ENCODE assay signal across 1 cellular context in genomic region chr1:246492611-246493245, GRCh38.
TF ChIP-seq lines count a peak whose summit lies in the region.

No MANE protein-coding gene starts in this region.

TF ChIP-seq in K562, 482 proteins besides CTCF, POLR2A, EP300 and RAD21 (continued from another document and continues in another):
- TF ChIP-seq, protein P1, sequence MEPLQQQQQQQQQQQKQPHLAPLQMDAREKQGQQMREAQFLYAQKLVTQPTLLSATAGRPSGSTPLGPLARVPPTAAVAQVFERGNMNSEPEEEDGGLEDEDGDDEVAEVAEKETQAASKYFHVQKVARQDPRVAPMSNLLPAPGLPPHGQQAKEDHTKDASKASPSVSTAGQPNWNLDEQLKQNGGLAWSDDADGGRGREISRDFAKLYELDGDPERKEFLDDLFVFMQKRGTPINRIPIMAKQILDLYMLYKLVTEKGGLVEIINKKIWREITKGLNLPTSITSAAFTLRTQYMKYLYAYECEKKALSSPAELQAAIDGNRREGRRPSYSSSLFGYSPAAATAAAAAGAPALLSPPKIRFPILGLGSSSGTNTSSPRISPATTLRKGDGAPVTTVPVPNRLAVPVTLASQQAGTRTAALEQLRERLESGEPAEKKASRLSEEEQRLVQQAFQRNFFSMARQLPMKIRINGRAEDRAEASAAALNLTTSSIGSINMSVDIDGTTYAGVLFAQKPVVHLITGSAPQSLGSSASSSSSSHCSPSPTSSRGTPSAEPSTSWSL (CRISPR knock-in tag; IDR thresholded peaks at IDR 0.05; ENCODE audit: borderline replicate concordance): no peak
- TF ChIP-seq MBD2 (IDR thresholded peaks at IDR 0.05; ENCODE audit: borderline replicate concordance, low read depth) (no peak), MCM2 (IDR thresholded peaks at IDR 0.05; ENCODE audit: low read depth) (no peak), HIVEP1 (CRISPR knock-in tag; IDR thresholded peaks at IDR 0.05) (no peak), ARID3A (IDR thresholded peaks at IDR 0.05; ENCODE audit: borderline replicate concordance, low read depth, low read length) (0 out of 2 replicates have a peak, but pooled peaks have one; percentile 43), SMARCB1 (IDR thresholded peaks at IDR 0.05; ENCODE audit: insufficient read length, low read depth) (no peak), THRA (IDR thresholded peaks at IDR 0.05) (no peak), CTCFL (IDR thresholded peaks at IDR 0.05; ENCODE audit: borderline replicate concordance, insufficient read depth, low read depth, low read length, poor library complexity, severe bottlenecking) (peak; percentile 65), RFX7 (CRISPR knock-in tag; IDR thresholded peaks at IDR 0.05) (0 out of 2 replicates have a peak, but pooled peaks have one; percentile 13), SETDB1 (IDR thresholded peaks at IDR 0.05; ENCODE audit: low read length) (no peak), MCM3 (IDR thresholded peaks at IDR 0.05) (no peak), HLTF (IDR thresholded peaks at IDR 0.05) (no peak), ZNF668 (CRISPR knock-in tag; IDR thresholded peaks at IDR 0.05) (0 out of 2 replicates have a peak, but pooled peaks have one; percentile 16), KLF16 (IDR thresholded peaks at IDR 0.05) (peak; percentile 81), CTBP1 (IDR thresholded peaks at IDR 0.05; ENCODE audit: borderline replicate concordance) (peak; percentile 38; the same call in 1 of the 2 replicates), MLLT1 (IDR thresholded peaks at IDR 0.05) (no peak), TCF15 (CRISPR knock-in tag; IDR thresholded peaks at IDR 0.05) (no peak), ZBTB43 (CRISPR knock-in tag; IDR thresholded peaks at IDR 0.05) (no peak), SMAD4 (CRISPR knock-in tag; conservative IDR thresholded peaks at IDR 0.05) (peak; percentile 40; the same call in 1 of the 2 replicates), ZBTB7A (IDR thresholded peaks at IDR 0.05; ENCODE audit: borderline replicate concordance, control insufficient read depth, low read depth, low read length) (no peak), E2F5 (CRISPR knock-in tag; IDR thresholded peaks at IDR 0.05) (no peak), HEY1 (CRISPR knock-in tag; IDR thresholded peaks at IDR 0.05; ENCODE audit: borderline replicate concordance) (no peak), CBX2 (IDR thresholded peaks at IDR 0.05; ENCODE audit: insufficient read depth, low read length, poor library complexity, severe bottlenecking) (no peak), ZNF766 (CRISPR knock-in tag; conservative IDR thresholded peaks at IDR 0.05) (0 out of 2 replicates have a peak, but pooled peaks have one; percentile 22), POLR3G (IDR thresholded peaks at IDR 0.05; ENCODE audit: extremely low read depth, insufficient read length, insufficient replicate concordance) (no peak), CEBPG (CRISPR knock-in tag; IDR thresholded peaks at IDR 0.05) (no peak), CEBPG (tag; conservative IDR thresholded peaks at IDR 0.05 in 1 of 2, IDR thresholded peaks at IDR 0.05 in 1 of 2) (no peak), HNRNPUL1 (IDR thresholded peaks at IDR 0.05; ENCODE audit: low read length) (no peak), FUS (optimal IDR thresholded peaks at IDR 0.05; ENCODE audit: low read depth, low read length) (no peak), PHB (CRISPR knock-in tag; IDR thresholded peaks at IDR 0.05) (no peak), NKRF (IDR thresholded peaks at IDR 0.05; ENCODE audit: borderline replicate concordance) (no peak), SMAD2 (IDR thresholded peaks at IDR 0.05; ENCODE audit: low read depth, low read length) (no peak), ZNF551 (CRISPR knock-in tag; IDR thresholded peaks at IDR 0.05) (no peak), TOE1 (IDR thresholded peaks at IDR 0.05; ENCODE audit: borderline replicate concordance) (no peak), TOE1 (CRISPR knock-in tag; IDR thresholded peaks at IDR 0.05; ENCODE audit: borderline replicate concordance, low read depth) (no peak), CC2D1A (IDR thresholded peaks at IDR 0.05) (peak; percentile 19; the same call in 1 of the 2 replicates)
- TF ChIP-seq, protein P2, sequence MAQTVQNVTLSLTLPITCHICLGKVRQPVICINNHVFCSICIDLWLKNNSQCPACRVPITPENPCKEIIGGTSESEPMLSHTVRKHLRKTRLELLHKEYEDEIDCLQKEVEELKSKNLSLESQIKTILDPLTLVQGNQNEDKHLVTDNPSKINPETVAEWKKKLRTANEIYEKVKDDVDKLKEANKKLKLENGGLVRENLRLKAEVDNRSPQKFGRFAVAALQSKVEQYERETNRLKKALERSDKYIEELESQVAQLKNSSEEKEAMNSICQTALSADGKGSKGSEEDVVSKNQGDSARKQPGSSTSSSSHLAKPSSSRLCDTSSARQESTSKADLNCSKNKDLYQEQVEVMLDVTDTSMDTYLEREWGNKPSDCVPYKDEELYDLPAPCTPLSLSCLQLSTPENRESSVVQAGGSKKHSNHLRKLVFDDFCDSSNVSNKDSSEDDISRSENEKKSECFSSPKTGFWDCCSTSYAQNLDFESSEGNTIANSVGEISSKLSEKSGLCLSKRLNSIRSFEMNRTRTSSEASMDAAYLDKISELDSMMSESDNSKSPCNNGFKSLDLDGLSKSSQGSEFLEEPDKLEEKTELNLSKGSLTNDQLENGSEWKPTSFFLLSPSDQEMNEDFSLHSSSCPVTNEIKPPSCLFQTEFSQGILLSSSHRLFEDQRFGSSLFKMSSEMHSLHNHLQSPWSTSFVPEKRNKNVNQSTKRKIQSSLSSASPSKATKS (CRISPR knock-in tag; IDR thresholded peaks at IDR 0.05): no peak
- TF ChIP-seq, protein P3, sequence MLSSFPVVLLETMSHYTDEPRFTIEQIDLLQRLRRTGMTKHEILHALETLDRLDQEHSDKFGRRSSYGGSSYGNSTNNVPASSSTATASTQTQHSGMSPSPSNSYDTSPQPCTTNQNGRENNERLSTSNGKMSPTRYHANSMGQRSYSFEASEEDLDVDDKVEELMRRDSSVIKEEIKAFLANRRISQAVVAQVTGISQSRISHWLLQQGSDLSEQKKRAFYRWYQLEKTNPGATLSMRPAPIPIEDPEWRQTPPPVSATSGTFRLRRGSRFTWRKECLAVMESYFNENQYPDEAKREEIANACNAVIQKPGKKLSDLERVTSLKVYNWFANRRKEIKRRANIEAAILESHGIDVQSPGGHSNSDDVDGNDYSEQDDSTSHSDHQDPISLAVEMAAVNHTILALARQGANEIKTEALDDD (IDR thresholded peaks at IDR 0.05): peak; percentile 24; the same call in 1 of the 2 replicates
- TF ChIP-seq, protein P4, sequence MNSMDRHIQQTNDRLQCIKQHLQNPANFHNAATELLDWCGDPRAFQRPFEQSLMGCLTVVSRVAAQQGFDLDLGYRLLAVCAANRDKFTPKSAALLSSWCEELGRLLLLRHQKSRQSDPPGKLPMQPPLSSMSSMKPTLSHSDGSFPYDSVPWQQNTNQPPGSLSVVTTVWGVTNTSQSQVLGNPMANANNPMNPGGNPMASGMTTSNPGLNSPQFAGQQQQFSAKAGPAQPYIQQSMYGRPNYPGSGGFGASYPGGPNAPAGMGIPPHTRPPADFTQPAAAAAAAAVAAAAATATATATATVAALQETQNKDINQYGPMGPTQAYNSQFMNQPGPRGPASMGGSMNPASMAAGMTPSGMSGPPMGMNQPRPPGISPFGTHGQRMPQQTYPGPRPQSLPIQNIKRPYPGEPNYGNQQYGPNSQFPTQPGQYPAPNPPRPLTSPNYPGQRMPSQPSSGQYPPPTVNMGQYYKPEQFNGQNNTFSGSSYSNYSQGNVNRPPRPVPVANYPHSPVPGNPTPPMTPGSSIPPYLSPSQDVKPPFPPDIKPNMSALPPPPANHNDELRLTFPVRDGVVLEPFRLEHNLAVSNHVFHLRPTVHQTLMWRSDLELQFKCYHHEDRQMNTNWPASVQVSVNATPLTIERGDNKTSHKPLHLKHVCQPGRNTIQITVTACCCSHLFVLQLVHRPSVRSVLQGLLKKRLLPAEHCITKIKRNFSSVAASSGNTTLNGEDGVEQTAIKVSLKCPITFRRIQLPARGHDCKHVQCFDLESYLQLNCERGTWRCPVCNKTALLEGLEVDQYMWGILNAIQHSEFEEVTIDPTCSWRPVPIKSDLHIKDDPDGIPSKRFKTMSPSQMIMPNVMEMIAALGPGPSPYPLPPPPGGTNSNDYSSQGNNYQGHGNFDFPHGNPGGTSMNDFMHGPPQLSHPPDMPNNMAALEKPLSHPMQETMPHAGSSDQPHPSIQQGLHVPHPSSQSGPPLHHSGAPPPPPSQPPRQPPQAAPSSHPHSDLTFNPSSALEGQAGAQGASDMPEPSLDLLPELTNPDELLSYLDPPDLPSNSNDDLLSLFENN (IDR thresholded peaks at IDR 0.05; ENCODE audit: low read depth in 2 of 2, low read length in 2 of 2): no peak
